Comparison of ENCODE assay signal across 20 cellular contexts in the genomic region with DNA sequence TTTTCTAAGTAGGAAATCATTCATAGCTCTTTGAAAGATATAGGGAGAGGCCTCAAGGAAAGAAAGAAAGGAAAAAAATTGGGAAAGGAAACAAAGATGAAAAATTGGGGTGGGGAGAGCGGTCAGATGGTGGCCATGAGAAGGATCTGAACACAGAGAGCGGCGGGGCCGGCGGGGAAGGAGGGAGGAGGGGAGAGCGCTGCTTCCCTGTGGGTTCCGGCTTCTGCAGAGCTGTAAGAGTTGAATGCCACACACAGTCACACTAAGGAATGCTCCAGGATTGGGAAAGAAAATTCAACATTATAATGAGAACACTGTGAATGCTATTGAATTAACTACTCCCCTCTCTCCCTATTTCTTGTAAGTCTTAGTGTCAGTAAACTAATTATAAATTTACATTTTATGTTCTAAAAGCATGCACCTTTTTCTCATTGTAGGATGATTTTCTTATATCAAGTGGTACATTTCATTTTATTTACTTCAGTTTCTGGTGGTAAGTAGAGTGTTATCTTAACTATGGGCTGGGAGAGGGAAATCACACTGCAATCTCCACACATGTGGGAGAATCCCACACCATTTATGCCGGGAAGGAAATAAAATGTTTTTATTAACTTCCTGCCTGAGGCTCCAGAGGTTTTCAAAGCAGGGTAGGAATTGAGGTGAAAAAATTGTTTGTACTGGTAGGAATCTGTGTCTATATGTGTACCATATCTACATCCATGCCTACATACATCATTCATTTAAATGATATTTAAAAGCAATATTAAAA. TPM values are rescaled to one million over a fixed set of nuclear protein-coding genes. Genes with fewer than 3 reads are reported as not detected.
DNase-seq lines count a peak whose midpoint lies in the region; ATAC-seq and TF ChIP-seq lines count a peak whose summit lies in the region.
"Had no signal": no experiment of that assay in that cellular context is flagged by ENCODE, and none has a peak within 500 bp of the region (broad histone marks: within the 10 kb centered on the region; RNA-seq: fewer than 3 reads in every experiment).

No MANE protein-coding gene starts in this region.

- peak overlapping the region; percentile 70 for H3K4me2 ChIP-seq in hepatocyte

- WGBS in hepatocyte (ENCODE audit: low lambda C conversion rate, missing lambda C conversion rate), result 28% methylated on average over 6 of the region's 8 CpGs
- 16 to 31% methylated on average over 8 of the region's 8 CpGs for WGBS in upper lobe of left lung, 2 donors
- 17% methylated on average over 8 of the region's 8 CpGs for WGBS in sigmoid colon, 2 donors

- no peak overlapping the region for H3K4me3 ChIP-seq in right atrium auricular region
- no peak overlapping the region for H3K4me3 ChIP-seq in hepatocyte
- H3K4me3 ChIP-seq in mucosa of descending colon, result no peak overlapping the region
- H3K4me3 ChIP-seq in upper lobe of left lung, result peak overlapping the region in 3 of 4 donors; percentile 21 to 42 (median 34)
- H3K4me3 ChIP-seq in sigmoid colon, result no peak overlapping the region
- H3K4me3 ChIP-seq: heart right ventricle, tibial artery had no signal

- no peaks in the 10 kb centered on the region for H3K27me3 ChIP-seq in right atrium auricular region
- no peaks in the 10 kb centered on the region for H3K27me3 ChIP-seq in hepatocyte
- H3K27me3 ChIP-seq in upper lobe of left lung, result no peaks in the 10 kb centered on the region
- no peaks in the 10 kb centered on the region for H3K27me3 ChIP-seq in sigmoid colon

- DNase-seq in Right ventricle myocardium inferior (ENCODE audit: missing footprints), result no peak
- DNase-seq in right atrium auricular region (ENCODE audit: low spot score), result no peak
- peak; percentile 66 for DNase-seq in hepatocyte (ENCODE audit: low spot score)
- peak in 1 of 3 donors; percentile 5 for DNase-seq in mucosa of descending colon
- DNase-seq in upper lobe of left lung, result peak; percentile 54 to 76
- no peak for DNase-seq in sigmoid colon
- no peak for DNase-seq in NOMO-1 treated with DMSO at 0.1 percent for 48 hours (lab: John Stamatoyannopoulos, UW; ENCODE audit: unreplicated experiment)
- no peak for DNase-seq in NCI-H1105 (lab: John Stamatoyannopoulos, UW)
- DNase-seq: activated CD4-positive, alpha-beta T cell treated with anti-CD3 and anti-CD28 coated beads for 36 hours; activated T-cell treated with anti-CD3 and anti-CD28 coated beads, Interleukin-2, amount 50 U/mL, for 4 hours; amygdala; COR-L47; effector memory CD4-positive, alpha-beta T cell; heart right ventricle; T-cell; tibial artery had no signal

- TF ChIP-seq CTCF in right atrium auricular region (IDR thresholded peaks at IDR 0.05) (no peak), hepatocyte (IDR thresholded peaks at IDR 0.05; ENCODE audit: poor library complexity) (no peak), mucosa of descending colon (IDR thresholded peaks at IDR 0.05) (no peak), upper lobe of left lung (IDR thresholded peaks at IDR 0.05) (no peak), sigmoid colon (IDR thresholded peaks at IDR 0.05) (no peak)

- H3K36me3 ChIP-seq in right atrium auricular region (no peaks in the 10 kb centered on the region), hepatocyte (replicated peaks; ENCODE audit: insufficient read depth, low read depth) (no peaks in the 10 kb centered on the region), mucosa of descending colon (ENCODE audit: low read depth) (no peaks in the 10 kb centered on the region), upper lobe of left lung (no peaks in the 10 kb centered on the region), sigmoid colon (no peaks in the 10 kb centered on the region)
- H3K36me3 ChIP-seq: heart right ventricle, tibial artery had no signal

- H3K4me1 ChIP-seq in right atrium auricular region, result no peaks in the 10 kb centered on the region
- H3K4me1 ChIP-seq in hepatocyte (ENCODE audit: insufficient read depth), result peaks cover 19% of the 10 kb centered on the region
- peaks cover 3% of the 10 kb centered on the region for H3K4me1 ChIP-seq in mucosa of descending colon (ENCODE audit: low read depth)
- peaks cover 0 to 5% (median 0%) of the 10 kb centered on the region in 4 donors for H3K4me1 ChIP-seq in upper lobe of left lung
- H3K4me1 ChIP-seq in sigmoid colon, result no peaks in the 10 kb centered on the region
- H3K4me1 ChIP-seq: heart right ventricle, tibial artery had no signal

- intact Hi-C loops in Right ventricle myocardium inferior (cut with DNase I) (no loop called here), mucosa of descending colon (cut with DNase I, micrococcal nuclease) (no loop called here), sigmoid colon (cut with DNase I) (no loop called here)

- H2AFZ ChIP-seq in hepatocyte, result peak overlapping the region; percentile 53

- no peak overlapping the region for H3K27ac ChIP-seq in right atrium auricular region
- peak overlapping the region; percentile 57 for H3K27ac ChIP-seq in hepatocyte
- peak overlapping the region in 3 of 4 donors; percentile 17 to 34 (median 31) for H3K27ac ChIP-seq in upper lobe of left lung
- H3K27ac ChIP-seq in sigmoid colon, result no peak overlapping the region
- H3K27ac ChIP-seq: 22Rv1, heart right ventricle, HL-60, tibial artery had no signal

- H3K9me2 ChIP-seq in hepatocyte (replicated peaks; ENCODE audit: insufficient read depth), result no peaks in the 10 kb centered on the region

- no peaks in the 10 kb centered on the region for H4K20me1 ChIP-seq in hepatocyte (ENCODE audit: insufficient read depth, poor library complexity, severe bottlenecking)

- H3K9me3 ChIP-seq in right atrium auricular region (no peaks in the 10 kb centered on the region), hepatocyte (ENCODE audit: low read depth) (no peaks in the 10 kb centered on the region), mucosa of descending colon (no peaks in the 10 kb centered on the region), upper lobe of left lung (no peaks in the 10 kb centered on the region), sigmoid colon (no peaks in the 10 kb centered on the region)
- H3K9me3 ChIP-seq: heart right ventricle, tibial artery had no signal

- no peaks in the 10 kb centered on the region for H3K79me2 ChIP-seq in hepatocyte

- TF ChIP-seq POLR2A in upper lobe of left lung (IDR thresholded peaks at IDR 0.05) (peak in 1 of 4 donors; percentile 19), sigmoid colon (IDR thresholded peaks at IDR 0.05) (no peak)

- TF ChIP-seq EP300 in upper lobe of left lung (IDR thresholded peaks at IDR 0.05) (no peak), sigmoid colon (IDR thresholded peaks at IDR 0.05) (no peak)

- ATAC-seq in Right ventricle myocardium inferior (peak; percentile 44), mucosa of descending colon (peak; percentile 69), upper lobe of left lung (ENCODE audit: low FRiP score in 2 of 2) (peak; percentile 66 to 84)
- ATAC-seq: activated CD4-positive, alpha-beta T cell treated with anti-CD3 and anti-CD28 coated beads for 36 hours; activated T-cell treated with anti-CD3 and anti-CD28 coated beads, Interleukin-2, amount 50 U/mL, for 4 hours; heart right ventricle; T-cell had no signal

RNA-seq across cellular contexts. Expression of a gene that starts 0.9 kb away (rescaled TPM):
- not detected for total RNA-seq in Right ventricle myocardium inferior
- total RNA-seq in right atrium auricular region, result not detected
- total RNA-seq in hepatocyte, result 9.5 and 19.4 TPM in 2 replicates
- 7.1 and 8.1 TPM in 2 replicates for polyA plus RNA-seq in hepatocyte
- total RNA-seq in mucosa of descending colon, result under 1 TPM in 1 of 3 donors, not detected in 2; 0.65 TPM
- total RNA-seq in upper lobe of left lung, result 10 to 100 TPM in 1 of 6 donors, 1 to 10 TPM in 5; 5.6 to 39.8 (median 7.3) TPM
- under 1 TPM in 1 of 4 donors, not detected in 3; 0.14 TPM for total RNA-seq in sigmoid colon
- polyA plus RNA-seq in sigmoid colon, result under 1 TPM in 1 of 3 donors, not detected in 2; 0.54 TPM
- total RNA-seq: activated CD4-positive, alpha-beta T cell treated with anti-CD3 and anti-CD28 coated beads for 36 hours; activated T-cell treated with anti-CD3 and anti-CD28 coated beads, Interleukin-2, amount 50 U/mL, for 4 hours; MCF 10A; OCI-LY7 had no signal

RNA-seq across cellular contexts. Expression of a gene that starts 39.6 kb away (rescaled TPM):
- total RNA-seq in Right ventricle myocardium inferior (1.4 TPM), right atrium auricular region (1 to 10 TPM in 1 of 2 donors, under 1 TPM in 1; 0.75 to 1.9 TPM), hepatocyte (16.1 and 20.3 TPM in 2 replicates), mucosa of descending colon (1 to 10 TPM; 1.1 to 2.4 (median 1.5) TPM), upper lobe of left lung (1 to 10 TPM in 2 of 6 donors, under 1 TPM in 3, not detected in 1; 0.40 to 4.7 (median 0.89) TPM), sigmoid colon (1 to 10 TPM in 2 of 4 donors, under 1 TPM in 2; 0.36 to 3.9 (median 1.4) TPM)
- polyA plus RNA-seq in hepatocyte (7.7 and 8.8 TPM in 2 replicates), sigmoid colon (1 to 10 TPM in 1 of 3 donors, under 1 TPM in 2; 0.46 to 1.3 (median 0.60) TPM)
- total RNA-seq: activated CD4-positive, alpha-beta T cell treated with anti-CD3 and anti-CD28 coated beads for 36 hours; OCI-LY7 had no signal

Comparison
In these comparisons a context has a peak if more than half of its experiments do, and no peak if none do; other contexts are left out.
1. DNase-seq: peak in hepatocyte (single experiment) and upper lobe of left lung (2 of 2); none in Right ventricle myocardium inferior (single experiment), right atrium auricular region (single experiment), sigmoid colon (single experiment), NOMO-1 treated with DMSO at 0.1 percent for 48 hours (single experiment) and NCI-H1105 (single experiment).
2. H3K27ac ChIP-seq: peak in hepatocyte (single experiment) and upper lobe of left lung (3 of 4); none in right atrium auricular region (0 of 2) and sigmoid colon (0 of 4).
3. H3K4me3 ChIP-seq: peak in upper lobe of left lung (3 of 4); none in right atrium auricular region (0 of 2), hepatocyte (single experiment), mucosa of descending colon (single experiment) and sigmoid colon (0 of 4).
4. Peak in every context shown above with its lines, with median percentiles within 50 percentile points of each other: ATAC-seq.